14 cellular contexts compared by ENCODE assay signal in genomic region chr22:21457023-21457787, GRCh38. TPM values are rescaled to one million over a fixed set of nuclear protein-coding genes. Genes with fewer than 3 reads are reported as not detected.
DNase-seq lines count a peak whose midpoint lies in the region; ATAC-seq and TF ChIP-seq lines count a peak whose summit lies in the region.
"Had no signal": no experiment of that assay in that cellular context is flagged by ENCODE, and none has a peak within 500 bp of the region (broad histone marks: within the 10 kb centered on the region; RNA-seq: fewer than 3 reads in every experiment).

No MANE protein-coding gene starts in this region.

- H3K4me3 Mint-ChIP-seq in CD4-positive, alpha-beta T cell, result no peak overlapping the region
- H3K4me3 Mint-ChIP-seq: activated T-cell treated with anti-CD3 and anti-CD28 coated beads, Interleukin-2, amount 50 U/mL, for 4 hours; B cell had no signal

- no peaks in the 10 kb centered on the region for H3K27me3 ChIP-seq in CD4-positive, alpha-beta T cell (ENCODE audit: control insufficient read depth, insufficient read depth, low read length)

- H3K4me1 Mint-ChIP-seq in CD4-positive, alpha-beta T cell (ENCODE audit: low read depth), result no peaks in the 10 kb centered on the region
- H3K4me1 Mint-ChIP-seq: B cell had no signal

- H3K9me3 Mint-ChIP-seq in CD4-positive, alpha-beta T cell, result no peaks in the 10 kb centered on the region
- H3K9me3 Mint-ChIP-seq: activated T-cell treated with anti-CD3 and anti-CD28 coated beads, Interleukin-2, amount 50 U/mL, for 4 hours had no signal

- DNase-seq in AG08396 (ENCODE audit: low spot score) (peak; percentile 48), HuH-7.5 (ENCODE audit: low spot score) (peak; percentile 39), fibroblast of gingiva (ENCODE audit: low read depth) (peak; percentile 0), mucosa of gallbladder (ENCODE audit: low spot score) (peak; percentile 9), NCI-H748 treated with DMSO at 0.1 percent for 48 hours (lab: John Stamatoyannopoulos, UW) (no peak), CD1c-positive myeloid dendritic cell (ENCODE audit: extremely low spot score) (no peak)
- no peak for DNase-seq in CD4-positive, alpha-beta T cell
- DNase-seq: activated CD4-positive, CD25-positive, alpha-beta regulatory T cell treated with anti-CD3 and anti-CD28 coated beads, Interleukin-2, amount 50 U/mL, for 72 hours; activated T-cell treated with anti-CD3 and anti-CD28 coated beads, Interleukin-2, amount 50 U/mL, for 4 hours; anterior cingulate cortex; DMS79; stimulated activated CD8-positive, alpha-beta memory T cell treated with anti-CD3 and anti-CD28 coated beads, Interleukin-4, amount 100 ng/mL, for 48 hours had no signal

- POLR2A ChIA-PET in CD4-positive, alpha-beta T cell (lab: Charles Lee), result no interaction called here

- no peaks in the 10 kb centered on the region for H3K9me3 ChIP-seq in CD4-positive, alpha-beta T cell (ENCODE audit: control insufficient read depth, low read length)

- H3K27ac Mint-ChIP-seq in CD4-positive, alpha-beta T cell, result no peak overlapping the region
- H3K27ac Mint-ChIP-seq: B cell had no signal

- H3K27ac ChIP-seq in CD4-positive, alpha-beta T cell (ENCODE audit: low read depth, low read length), result no peak overlapping the region

- intact Hi-C loops in CD4-positive, alpha-beta T cell (cut with DNase I, micrococcal nuclease), result no loop called here

- CTCF ChIA-PET in CD4-positive, alpha-beta T cell (lab: Charles Lee), result no interaction called here

- ATAC-seq in GM19035 (IDR thresholded peaks at IDR 0.05; ENCODE audit: unreplicated experiment), result no peak
- no peak for ATAC-seq in CD4-positive, alpha-beta T cell (ENCODE audit: poor library complexity)
- ATAC-seq: activated T-cell treated with anti-CD3 and anti-CD28 coated beads, Interleukin-2, amount 50 U/mL, for 4 hours had no signal

- H3K36me3 Mint-ChIP-seq in CD4-positive, alpha-beta T cell (ENCODE audit: low read depth), result no peaks in the 10 kb centered on the region

- TF ChIP-seq CTCF in CD4-positive, alpha-beta T cell (IDR thresholded peaks at IDR 0.05), result no peak

- H3K27me3 Mint-ChIP-seq in CD4-positive, alpha-beta T cell, result no peaks in the 10 kb centered on the region
- H3K27me3 Mint-ChIP-seq: B cell had no signal

RNA-seq across cellular contexts. Expression of gene TMEM191C, which starts 10.0 kb away (rescaled TPM):
- 2.8 TPM for total RNA-seq in mucosa of gallbladder
- 1 to 10 TPM; 3.9 to 4.3 TPM for total RNA-seq in CD4-positive, alpha-beta T cell

RNA-seq across cellular contexts. Expression of gene HIC2, which starts 40.0 kb away (rescaled TPM):
- total RNA-seq in mucosa of gallbladder, result 4.5 TPM
- 10 to 100 TPM in 1 of 2 experiments, 1 to 10 TPM in 1; 10.0 TPM for total RNA-seq in CD4-positive, alpha-beta T cell

Comparison
In these comparisons a context has a peak if more than half of its experiments do, and no peak if none do; other contexts are left out.
1. DNase-seq: peak in AG08396 (single experiment), HuH-7.5 (single experiment), fibroblast of gingiva (single experiment) and mucosa of gallbladder (single experiment); none in NCI-H748 treated with DMSO at 0.1 percent for 48 hours (single experiment), CD1c-positive myeloid dendritic cell (single experiment) and CD4-positive, alpha-beta T cell (0 of 10).